ENCODE assay signal across 18 cellular contexts in the genomic region with DNA sequence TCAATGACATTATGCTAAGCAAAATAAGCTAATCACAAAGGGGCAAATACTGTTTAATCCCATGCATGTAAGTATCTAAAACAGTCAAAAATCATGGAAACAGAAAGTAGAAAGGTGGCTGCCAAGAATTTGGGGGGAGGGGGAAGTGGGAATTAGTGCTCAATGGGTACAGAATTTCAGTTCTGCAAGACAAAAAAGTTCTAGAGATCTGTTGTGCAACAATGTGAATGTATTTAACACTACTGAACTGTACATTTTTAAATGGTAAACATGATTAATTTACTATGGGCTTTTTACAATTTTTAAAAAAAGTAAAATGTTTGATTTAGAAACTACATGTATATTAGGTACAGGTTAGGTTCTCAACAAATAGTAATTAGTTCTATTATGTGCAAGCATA.
"Had no signal": no experiment of that assay in that cellular context is flagged by ENCODE, and none has a peak within 500 bp of the region (broad histone marks: within the 10 kb centered on the region; RNA-seq: fewer than 3 reads in every experiment).

No MANE protein-coding gene starts in this region.

- H3K4me3 Mint-ChIP-seq: dendritic cell treated with granulocyte-macrophage colony-stimulating factor and Interleukin-4, amounts not matched to agents 40 ng/mL and 50 ng/mL, for 4 days; naive thymus-derived CD4-positive, alpha-beta T cell; nephron progenitor cell had no signal

- DNase-seq: effector memory CD8-positive, alpha-beta T cell; gastrocnemius medialis; heart right ventricle; hypothalamus; kidney glomerular epithelial cell; naive thymus-derived CD4-positive, alpha-beta T cell; nephron progenitor cell; sigmoid colon; stimulated activated naive CD8-positive, alpha-beta T cell treated with anti-CD3 and anti-CD28 coated beads, Interleukin-15, Interleukin-2, amounts not matched to agents 100 U/mL and 50 U/mL, for 24 hours; thyroid gland; upper lobe of left lung had no signal

- H3K27ac Mint-ChIP-seq: dendritic cell treated with granulocyte-macrophage colony-stimulating factor and Interleukin-4, amounts not matched to agents 40 ng/mL and 50 ng/mL, for 4 days had no signal

- H3K4me1 ChIP-seq: esophagus muscularis mucosa, gastrocnemius medialis, sigmoid colon, suprapubic skin, thyroid gland, upper lobe of left lung, vagina had no signal

- H3K9me3 ChIP-seq: gastrocnemius medialis, neutrophil, thyroid gland, vagina had no signal

- H3K4me3 ChIP-seq: esophagus muscularis mucosa, gastrocnemius medialis, heart right ventricle, sigmoid colon, skin epidermis, suprapubic skin, thyroid gland, upper lobe of left lung, vagina had no signal

- H3K4me1 Mint-ChIP-seq: nephron progenitor cell had no signal

- H3K27me3 Mint-ChIP-seq: dendritic cell treated with granulocyte-macrophage colony-stimulating factor and Interleukin-4, amounts not matched to agents 40 ng/mL and 50 ng/mL, for 4 days; effector memory CD8-positive, alpha-beta T cell; naive thymus-derived CD4-positive, alpha-beta T cell had no signal

- H3K27ac ChIP-seq: epithelial cell of prostate, esophagus muscularis mucosa, gastrocnemius medialis, heart right ventricle, neutrophil, sigmoid colon, skin epidermis, suprapubic skin, thyroid gland, upper lobe of left lung, vagina had no signal

- ATAC-seq: effector memory CD8-positive, alpha-beta T cell; gastrocnemius medialis; heart right ventricle; naive thymus-derived CD4-positive, alpha-beta T cell; stimulated activated naive CD8-positive, alpha-beta T cell treated with anti-CD3 and anti-CD28 coated beads, Interleukin-15, Interleukin-2, amounts not matched to agents 100 U/mL and 50 U/mL, for 24 hours had no signal

- H3K36me3 ChIP-seq: esophagus muscularis mucosa, gastrocnemius medialis, heart right ventricle, neutrophil, sigmoid colon, suprapubic skin, thyroid gland, upper lobe of left lung, vagina had no signal

- H3K27me3 ChIP-seq: esophagus muscularis mucosa, gastrocnemius medialis, heart right ventricle, neutrophil, sigmoid colon, suprapubic skin, thyroid gland, upper lobe of left lung, vagina had no signal
